ENCODE assay signal across 8 cellular contexts in genomic region chr19:36139473-36140288, GRCh38. TPM values are rescaled to one million over a fixed set of nuclear protein-coding genes. Genes with fewer than 3 reads are reported as not detected.
A peak's percentile ranks its signal among the peaks of the same experiment; 100 is the strongest.
DNase-seq lines count a peak whose midpoint lies in the region; TF ChIP-seq lines count a peak whose summit lies in the region.

TSS of gene CAPNS1 (plus strand) at chr19:36140066. CDS start at chr19:36141012, 946 bp downstream.

- H3K4me3 Mint-ChIP-seq in HFFc6 (peak within 1 kb of the TSS; percentile 98), osteocyte (ENCODE audit: unreplicated experiment) (peak within 1 kb of the TSS; percentile 97)

- H3K9me3 Mint-ChIP-seq in HFFc6 = peaks cover 5% of the 10 kb centered on the region
- no peaks in the 10 kb centered on the region for H3K9me3 Mint-ChIP-seq in osteocyte (ENCODE audit: unreplicated experiment)

- H3K27ac ChIP-seq in SK-N-MC (peak within 1 kb of the TSS; percentile 76; the same call in 1 of the 2 replicates), thymus (ENCODE audit: low read depth) (peak within 1 kb of the TSS; percentile 95)

- under 1% methylated on average over 74 of the region's 74 CpGs for WGBS in thymus

- peak within 1 kb of the TSS; percentile 89 for H3K4me3 ChIP-seq in GM08714 (ENCODE audit: low read length)
- H3K4me3 ChIP-seq in NB4 (ENCODE audit: low read depth, low read length) = peak within 1 kb of the TSS; percentile 92
- peak within 1 kb of the TSS; percentile 88 for H3K4me3 ChIP-seq in SK-N-MC
- H3K4me3 ChIP-seq in thymus (ENCODE audit: low read length) = peak within 1 kb of the TSS; percentile 93

- H3K36me3 Mint-ChIP-seq in HFFc6 (ENCODE audit: low read depth) = peaks cover 28% of the 10 kb centered on the region
- H3K36me3 Mint-ChIP-seq in osteocyte (ENCODE audit: unreplicated experiment) = peaks cover 18% of the 10 kb centered on the region

- H3K9ac ChIP-seq in SK-N-MC (ENCODE audit: insufficient read length) = peak within 1 kb of the TSS; percentile 87

- TF ChIP-seq CTCF in HFFc6 (IDR thresholded peaks at IDR 0.05) (no peak; the same call in 1 of the 2 replicates), NB4 (IDR thresholded peaks at IDR 0.05; ENCODE audit: low read depth, low read length) (no peak), osteocyte (IDR thresholded peaks at IDR 0.05) (peak; percentile 15)

- peaks cover 33% of the 10 kb centered on the region for H3K4me1 Mint-ChIP-seq in HFFc6 (ENCODE audit: low read depth)
- peaks cover 32% of the 10 kb centered on the region for H3K4me1 Mint-ChIP-seq in osteocyte (ENCODE audit: unreplicated experiment)

- peak within 1 kb of the TSS; percentile 97 for H3K27ac Mint-ChIP-seq in HFFc6
- H3K27ac Mint-ChIP-seq in osteocyte (ENCODE audit: unreplicated experiment) = peak within 1 kb of the TSS; percentile 97

- H3K27me3 ChIP-seq in thymus (ENCODE audit: control insufficient read depth, insufficient read depth) = no peaks in the 10 kb centered on the region

- H3K36me3 ChIP-seq in SK-N-MC (ENCODE audit: insufficient read depth, low read length) (peaks cover 19% of the 10 kb centered on the region), thymus (ENCODE audit: control insufficient read depth, insufficient read depth) (peaks cover 19% of the 10 kb centered on the region)

- H3K27me3 Mint-ChIP-seq in HFFc6 (ENCODE audit: insufficient read depth) = peaks cover 10% of the 10 kb centered on the region
- H3K27me3 Mint-ChIP-seq in osteocyte (ENCODE audit: unreplicated experiment) = no peaks in the 10 kb centered on the region

- peak; percentile 94 for DNase-seq in HFFc6
- peak; percentile 94 for DNase-seq in NB4 (ENCODE audit: low read depth)
- DNase-seq in SK-N-MC (ENCODE audit: low read depth, low spot score) = no peak
- DNase-seq in activated naive CD4-positive, alpha-beta T cell treated with anti-CD3 and anti-CD28 coated beads, Interleukin-2, amount 50 U/mL, for 16 hours = peak; percentile 88
- peak; percentile 58 for DNase-seq in glomerular endothelial cell (ENCODE audit: extremely low read depth, low read depth, low spot score)
- peak; percentile 99 for DNase-seq in osteocyte (ENCODE audit: extremely low spot score, unreplicated experiment)

- H3K4me1 ChIP-seq in thymus (ENCODE audit: control insufficient read depth, insufficient read depth, low read length) = peaks cover 9% of the 10 kb centered on the region

- H3K9me3 ChIP-seq in SK-N-MC (ENCODE audit: low read depth, low read length) (no peaks in the 10 kb centered on the region), thymus (ENCODE audit: control insufficient read depth) (no peaks in the 10 kb centered on the region)

- peak; percentile 64 for TF ChIP-seq POLR2A in NB4 (IDR thresholded peaks at IDR 0.05; ENCODE audit: extremely low read depth, insufficient read length)

RNA-seq across cellular contexts. Expression of gene CAPNS1, which starts in this region (rescaled TPM):
- total RNA-seq in HFFc6 (2021; fragmentation: NEBNext Ultra II Directional; extraction: Animal tissue kit (Norgen Biotek cat#: 25700)) = 1,000 to 10,000 TPM; 1,039 to 1,309 (median 1,209) TPM
- total RNA-seq in glomerular endothelial cell = 334 and 435 TPM in 2 replicates
- 789 and 808 TPM in 2 replicates for total RNA-seq in osteocyte
- polyA plus RNA-seq in thymus = 380 TPM
